1 cellular context compared by ENCODE assay signal in the genomic region with DNA sequence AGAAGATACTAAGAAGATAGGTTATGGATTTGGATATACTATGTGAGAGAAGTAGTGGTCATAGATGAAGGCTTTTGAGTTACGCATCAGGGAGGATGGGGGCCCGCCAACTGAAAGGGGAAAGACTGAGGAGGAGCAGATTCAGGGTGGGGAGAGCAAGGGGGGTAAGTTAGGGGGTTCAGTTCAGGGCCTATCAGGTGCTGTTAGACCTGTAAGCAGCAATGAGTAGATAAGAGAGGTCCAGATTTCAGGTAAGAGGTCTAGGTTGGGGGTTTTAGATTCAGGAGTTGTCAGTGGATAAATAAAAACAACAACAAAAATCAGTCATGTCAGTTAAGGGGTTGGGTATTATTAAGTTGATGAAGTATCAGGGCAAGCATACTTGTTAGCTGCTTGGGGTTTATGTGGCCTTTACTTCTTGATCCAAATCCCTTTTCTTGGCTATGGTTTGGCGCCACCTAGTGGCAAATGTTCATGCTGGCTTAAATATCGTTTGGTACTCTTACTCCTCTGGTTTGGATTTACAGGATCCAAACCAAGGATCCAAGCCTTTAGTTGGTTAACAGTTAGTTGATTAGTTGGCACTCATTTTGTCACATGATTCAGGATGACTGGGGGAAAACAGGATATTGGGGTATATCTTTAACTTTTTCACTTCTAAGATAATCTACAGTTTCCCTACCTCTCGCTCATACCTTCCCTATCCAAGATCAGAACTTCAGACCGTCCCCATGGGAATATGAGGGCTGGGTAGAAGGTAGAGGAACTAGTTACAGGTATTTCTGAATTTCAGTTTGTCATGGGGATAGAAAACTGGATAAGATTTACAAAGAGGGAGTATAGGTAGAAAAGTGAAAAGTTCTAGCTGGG.
A peak's percentile ranks its signal among the peaks of the same experiment; 100 is the strongest.
TF ChIP-seq lines count a peak whose summit lies in the region.

No MANE protein-coding gene starts in this region.

TF ChIP-seq in HepG2, 621 proteins besides CTCF, POLR2A, EP300 and RAD21 (continued from another document):
- TF ChIP-seq, protein P1, sequence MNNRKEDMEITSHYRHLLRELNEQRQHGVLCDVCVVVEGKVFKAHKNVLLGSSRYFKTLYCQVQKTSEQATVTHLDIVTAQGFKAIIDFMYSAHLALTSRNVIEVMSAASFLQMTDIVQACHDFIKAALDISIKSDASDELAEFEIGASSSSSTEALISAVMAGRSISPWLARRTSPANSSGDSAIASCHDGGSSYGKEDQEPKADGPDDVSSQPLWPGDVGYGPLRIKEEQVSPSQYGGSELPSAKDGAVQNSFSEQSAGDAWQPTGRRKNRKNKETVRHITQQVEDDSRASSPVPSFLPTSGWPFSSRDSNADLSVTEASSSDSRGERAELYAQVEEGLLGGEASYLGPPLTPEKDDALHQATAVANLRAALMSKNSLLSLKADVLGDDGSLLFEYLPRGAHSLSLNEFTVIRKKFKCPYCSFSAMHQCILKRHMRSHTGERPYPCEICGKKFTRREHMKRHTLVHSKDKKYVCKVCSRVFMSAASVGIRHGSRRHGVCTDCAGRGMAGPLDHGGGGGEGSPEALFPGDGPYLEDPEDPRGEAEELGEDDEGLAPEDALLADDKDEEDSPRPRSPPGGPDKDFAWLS (CRISPR knock-in tag; IDR thresholded peaks at IDR 0.05; ENCODE audit: borderline replicate concordance): no peak
- TF ChIP-seq CBFB (CRISPR knock-in tag; IDR thresholded peaks at IDR 0.05) (no peak), NRL (CRISPR knock-in tag; IDR thresholded peaks at IDR 0.05; ENCODE audit: borderline replicate concordance) (no peak), STAG1 (CRISPR knock-in tag; IDR thresholded peaks at IDR 0.05) (peak; percentile 83), ELF3 (CRISPR knock-in tag; IDR thresholded peaks at IDR 0.05) (0 out of 2 replicates have a peak, but pooled peaks have one; percentile 21)
- TF ChIP-seq, protein P2, sequence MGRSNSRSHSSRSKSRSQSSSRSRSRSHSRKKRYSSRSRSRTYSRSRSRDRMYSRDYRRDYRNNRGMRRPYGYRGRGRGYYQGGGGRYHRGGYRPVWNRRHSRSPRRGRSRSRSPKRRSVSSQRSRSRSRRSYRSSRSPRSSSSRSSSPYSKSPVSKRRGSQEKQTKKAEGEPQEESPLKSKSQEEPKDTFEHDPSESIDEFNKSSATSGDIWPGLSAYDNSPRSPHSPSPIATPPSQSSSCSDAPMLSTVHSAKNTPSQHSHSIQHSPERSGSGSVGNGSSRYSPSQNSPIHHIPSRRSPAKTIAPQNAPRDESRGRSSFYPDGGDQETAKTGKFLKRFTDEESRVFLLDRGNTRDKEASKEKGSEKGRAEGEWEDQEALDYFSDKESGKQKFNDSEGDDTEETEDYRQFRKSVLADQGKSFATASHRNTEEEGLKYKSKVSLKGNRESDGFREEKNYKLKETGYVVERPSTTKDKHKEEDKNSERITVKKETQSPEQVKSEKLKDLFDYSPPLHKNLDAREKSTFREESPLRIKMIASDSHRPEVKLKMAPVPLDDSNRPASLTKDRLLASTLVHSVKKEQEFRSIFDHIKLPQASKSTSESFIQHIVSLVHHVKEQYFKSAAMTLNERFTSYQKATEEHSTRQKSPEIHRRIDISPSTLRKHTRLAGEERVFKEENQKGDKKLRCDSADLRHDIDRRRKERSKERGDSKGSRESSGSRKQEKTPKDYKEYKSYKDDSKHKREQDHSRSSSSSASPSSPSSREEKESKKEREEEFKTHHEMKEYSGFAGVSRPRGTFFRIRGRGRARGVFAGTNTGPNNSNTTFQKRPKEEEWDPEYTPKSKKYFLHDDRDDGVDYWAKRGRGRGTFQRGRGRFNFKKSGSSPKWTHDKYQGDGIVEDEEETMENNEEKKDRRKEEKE (IDR thresholded peaks at IDR 0.05): no peak
- TF ChIP-seq, protein P3, sequence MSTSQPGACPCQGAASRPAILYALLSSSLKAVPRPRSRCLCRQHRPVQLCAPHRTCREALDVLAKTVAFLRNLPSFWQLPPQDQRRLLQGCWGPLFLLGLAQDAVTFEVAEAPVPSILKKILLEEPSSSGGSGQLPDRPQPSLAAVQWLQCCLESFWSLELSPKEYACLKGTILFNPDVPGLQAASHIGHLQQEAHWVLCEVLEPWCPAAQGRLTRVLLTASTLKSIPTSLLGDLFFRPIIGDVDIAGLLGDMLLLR (CRISPR knock-in tag; IDR thresholded peaks at IDR 0.05): no peak
- TF ChIP-seq, protein P4, sequence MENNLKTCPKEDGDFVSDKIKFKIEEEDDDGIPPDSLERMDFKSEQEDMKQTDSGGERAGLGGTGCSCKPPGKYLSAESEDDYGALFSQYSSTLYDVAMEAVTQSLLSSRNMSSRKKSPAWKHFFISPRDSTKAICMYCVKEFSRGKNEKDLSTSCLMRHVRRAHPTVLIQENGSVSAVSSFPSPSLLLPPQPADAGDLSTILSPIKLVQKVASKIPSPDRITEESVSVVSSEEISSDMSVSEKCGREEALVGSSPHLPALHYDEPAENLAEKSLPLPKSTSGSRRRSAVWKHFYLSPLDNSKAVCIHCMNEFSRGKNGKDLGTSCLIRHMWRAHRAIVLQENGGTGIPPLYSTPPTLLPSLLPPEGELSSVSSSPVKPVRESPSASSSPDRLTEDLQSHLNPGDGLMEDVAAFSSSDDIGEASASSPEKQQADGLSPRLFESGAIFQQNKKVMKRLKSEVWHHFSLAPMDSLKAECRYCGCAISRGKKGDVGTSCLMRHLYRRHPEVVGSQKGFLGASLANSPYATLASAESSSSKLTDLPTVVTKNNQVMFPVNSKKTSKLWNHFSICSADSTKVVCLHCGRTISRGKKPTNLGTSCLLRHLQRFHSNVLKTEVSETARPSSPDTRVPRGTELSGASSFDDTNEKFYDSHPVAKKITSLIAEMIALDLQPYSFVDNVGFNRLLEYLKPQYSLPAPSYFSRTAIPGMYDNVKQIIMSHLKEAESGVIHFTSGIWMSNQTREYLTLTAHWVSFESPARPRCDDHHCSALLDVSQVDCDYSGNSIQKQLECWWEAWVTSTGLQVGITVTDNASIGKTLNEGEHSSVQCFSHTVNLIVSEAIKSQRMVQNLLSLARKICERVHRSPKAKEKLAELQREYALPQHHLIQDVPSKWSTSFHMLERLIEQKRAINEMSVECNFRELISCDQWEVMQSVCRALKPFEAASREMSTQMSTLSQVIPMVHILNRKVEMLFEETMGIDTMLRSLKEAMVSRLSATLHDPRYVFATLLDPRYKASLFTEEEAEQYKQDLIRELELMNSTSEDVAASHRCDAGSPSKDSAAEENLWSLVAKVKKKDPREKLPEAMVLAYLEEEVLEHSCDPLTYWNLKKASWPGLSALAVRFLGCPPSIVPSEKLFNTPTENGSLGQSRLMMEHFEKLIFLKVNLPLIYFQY (CRISPR knock-in tag; IDR thresholded peaks at IDR 0.05; ENCODE audit: borderline replicate concordance): no peak
- TF ChIP-seq, protein P5, sequence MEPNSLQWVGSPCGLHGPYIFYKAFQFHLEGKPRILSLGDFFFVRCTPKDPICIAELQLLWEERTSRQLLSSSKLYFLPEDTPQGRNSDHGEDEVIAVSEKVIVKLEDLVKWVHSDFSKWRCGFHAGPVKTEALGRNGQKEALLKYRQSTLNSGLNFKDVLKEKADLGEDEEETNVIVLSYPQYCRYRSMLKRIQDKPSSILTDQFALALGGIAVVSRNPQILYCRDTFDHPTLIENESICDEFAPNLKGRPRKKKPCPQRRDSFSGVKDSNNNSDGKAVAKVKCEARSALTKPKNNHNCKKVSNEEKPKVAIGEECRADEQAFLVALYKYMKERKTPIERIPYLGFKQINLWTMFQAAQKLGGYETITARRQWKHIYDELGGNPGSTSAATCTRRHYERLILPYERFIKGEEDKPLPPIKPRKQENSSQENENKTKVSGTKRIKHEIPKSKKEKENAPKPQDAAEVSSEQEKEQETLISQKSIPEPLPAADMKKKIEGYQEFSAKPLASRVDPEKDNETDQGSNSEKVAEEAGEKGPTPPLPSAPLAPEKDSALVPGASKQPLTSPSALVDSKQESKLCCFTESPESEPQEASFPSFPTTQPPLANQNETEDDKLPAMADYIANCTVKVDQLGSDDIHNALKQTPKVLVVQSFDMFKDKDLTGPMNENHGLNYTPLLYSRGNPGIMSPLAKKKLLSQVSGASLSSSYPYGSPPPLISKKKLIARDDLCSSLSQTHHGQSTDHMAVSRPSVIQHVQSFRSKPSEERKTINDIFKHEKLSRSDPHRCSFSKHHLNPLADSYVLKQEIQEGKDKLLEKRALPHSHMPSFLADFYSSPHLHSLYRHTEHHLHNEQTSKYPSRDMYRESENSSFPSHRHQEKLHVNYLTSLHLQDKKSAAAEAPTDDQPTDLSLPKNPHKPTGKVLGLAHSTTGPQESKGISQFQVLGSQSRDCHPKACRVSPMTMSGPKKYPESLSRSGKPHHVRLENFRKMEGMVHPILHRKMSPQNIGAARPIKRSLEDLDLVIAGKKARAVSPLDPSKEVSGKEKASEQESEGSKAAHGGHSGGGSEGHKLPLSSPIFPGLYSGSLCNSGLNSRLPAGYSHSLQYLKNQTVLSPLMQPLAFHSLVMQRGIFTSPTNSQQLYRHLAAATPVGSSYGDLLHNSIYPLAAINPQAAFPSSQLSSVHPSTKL (CRISPR knock-in tag; IDR thresholded peaks at IDR 0.05): no peak
